Comparison of ENCODE assay signal across 1 cellular context in genomic region chr18:10057808-10058791, GRCh38.
TF ChIP-seq lines count a peak whose summit lies in the region.

No MANE protein-coding gene starts in this region.

TF ChIP-seq in IMR-90, 13 proteins besides CTCF, POLR2A, EP300 and RAD21 (continued from another document):
- TF ChIP-seq, protein P1, sequence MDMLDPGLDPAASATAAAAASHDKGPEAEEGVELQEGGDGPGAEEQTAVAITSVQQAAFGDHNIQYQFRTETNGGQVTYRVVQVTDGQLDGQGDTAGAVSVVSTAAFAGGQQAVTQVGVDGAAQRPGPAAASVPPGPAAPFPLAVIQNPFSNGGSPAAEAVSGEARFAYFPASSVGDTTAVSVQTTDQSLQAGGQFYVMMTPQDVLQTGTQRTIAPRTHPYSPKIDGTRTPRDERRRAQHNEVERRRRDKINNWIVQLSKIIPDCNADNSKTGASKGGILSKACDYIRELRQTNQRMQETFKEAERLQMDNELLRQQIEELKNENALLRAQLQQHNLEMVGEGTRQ (IDR thresholded peaks at IDR 0.05; ENCODE audit: low read depth, low read length): no peak
- no peak for TF ChIP-seq MAZ (IDR thresholded peaks at IDR 0.05; ENCODE audit: borderline replicate concordance, low read depth, low read length)
- TF ChIP-seq MXI1 (IDR thresholded peaks at IDR 0.05; ENCODE audit: borderline replicate concordance, low read depth, low read length): no peak
- 0 out of 2 replicates have a peak, but pooled peaks have one; percentile 20 for TF ChIP-seq MAFK (IDR thresholded peaks at IDR 0.05; ENCODE audit: low read depth, low read length)
